ENCODE assay signal across 8 cellular contexts in the genomic region with DNA sequence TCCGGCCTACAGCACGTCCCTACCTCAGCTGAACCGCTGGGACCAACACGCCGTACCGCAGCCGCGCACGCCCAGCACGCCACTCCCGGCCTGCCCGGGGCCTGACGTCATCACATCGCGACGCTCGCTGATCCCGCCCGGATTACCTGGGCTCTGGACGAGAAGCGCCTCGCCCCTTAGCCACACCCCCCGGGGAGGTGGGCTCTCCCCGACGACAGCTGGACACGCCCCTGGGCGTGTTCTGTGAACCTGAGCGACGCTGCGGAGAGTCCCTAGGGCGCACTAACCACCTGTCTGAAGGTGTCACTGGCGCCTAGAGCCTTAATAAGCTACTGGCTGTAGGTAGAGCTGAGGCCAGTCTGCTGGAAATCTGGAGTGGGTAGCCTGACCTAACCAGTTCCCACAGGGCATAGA. TPM values are rescaled to one million over a fixed set of nuclear protein-coding genes. Genes with fewer than 3 reads are reported as not detected.
A peak's percentile ranks its signal among the peaks of the same experiment; 100 is the strongest.
DNase-seq lines count a peak whose midpoint lies in the region; ATAC-seq and TF ChIP-seq lines count a peak whose summit lies in the region.
"Not testable (repeated sequence)": the region's sequence is repeated elsewhere in the genome, so short reads cannot be mapped to it uniquely, and the experiment has no call there.

A gene (minus strand): TSS at position 87 of the 414 bp plus-strand sequence. CDS start 87 bp downstream, outside the sequence.

- WGBS in psoas muscle, 3 donors = 0 to 1% methylated on average over 5 to 13 of the region's 32 CpGs; no CpG with 5 or more reads in 1 of the 3 donors

- intact Hi-C loops in CD4-positive, alpha-beta memory T cell (cut with micrococcal nuclease); psoas muscle (cut with DNase I): not testable (repeated sequence)

- peak within 1 kb of the TSS in 7 of 8 donors; percentile 59 to 86 (median 78) for H3K4me3 Mint-ChIP-seq in CD4-positive, alpha-beta memory T cell
- H3K4me3 Mint-ChIP-seq in stimulated activated effector memory CD8-positive, alpha-beta T cell treated with anti-CD3 and anti-CD28 coated beads, Interleukin-12 subunit alpha, Interleukin-12 subunit beta, amount 100 ng/mL, for 72 hours = peak within 1 kb of the TSS; percentile 81

- CTCF ChIA-PET in CD4-positive, alpha-beta memory T cell (lab: Charles Lee; ENCODE audit: partially characterized antibody) = not testable (repeated sequence)

- not testable (repeated sequence) for ATAC-seq in psoas muscle; stimulated activated effector memory CD8-positive, alpha-beta T cell treated with anti-CD3 and anti-CD28 coated beads, Interleukin-12 subunit alpha, Interleukin-12 subunit beta, amount 100 ng/mL, for 72 hours

- H3K27ac ChIP-seq in CD4-positive, alpha-beta memory T cell (ENCODE audit: low read depth, low read length) = peak within 1 kb of the TSS; percentile 49
- peak within 1 kb of the TSS; percentile 32 to 67 for H3K27ac ChIP-seq in coronary artery
- peak within 1 kb of the TSS; percentile 61 for H3K27ac ChIP-seq in psoas muscle

- not testable (repeated sequence) for H3K27me3 Mint-ChIP-seq in CD4-positive, alpha-beta memory T cell

- H3K36me3 Mint-ChIP-seq in CD4-positive, alpha-beta memory T cell = not testable (repeated sequence)
- H3K36me3 Mint-ChIP-seq in stimulated activated effector memory CD8-positive, alpha-beta T cell treated with anti-CD3 and anti-CD28 coated beads, Interleukin-12 subunit alpha, Interleukin-12 subunit beta, amount 100 ng/mL, for 72 hours = peaks cover 17% of the 10 kb centered on the region

- POLR2A ChIA-PET in CD4-positive, alpha-beta memory T cell (lab: Charles Lee; ENCODE audit: partially characterized antibody) = not testable (repeated sequence)

- H3K36me3 ChIP-seq in CD4-positive, alpha-beta memory T cell (ENCODE audit: insufficient read depth, low read length); MG63; psoas muscle (ENCODE audit: insufficient read depth in 1 of 2, low read depth in 1 of 2): not testable (repeated sequence)

- H3K9me3 Mint-ChIP-seq in CD4-positive, alpha-beta memory T cell; stimulated activated effector memory CD8-positive, alpha-beta T cell treated with anti-CD3 and anti-CD28 coated beads, Interleukin-12 subunit alpha, Interleukin-12 subunit beta, amount 100 ng/mL, for 72 hours: not testable (repeated sequence)

- H3K27ac Mint-ChIP-seq in CD4-positive, alpha-beta memory T cell = peak within 1 kb of the TSS; percentile 88 to 96 (median 92)
- peak within 1 kb of the TSS; percentile 85 for H3K27ac Mint-ChIP-seq in stimulated activated effector memory CD8-positive, alpha-beta T cell treated with anti-CD3 and anti-CD28 coated beads, Interleukin-12 subunit alpha, Interleukin-12 subunit beta, amount 100 ng/mL, for 72 hours

- not testable (repeated sequence) for H3K4me1 ChIP-seq in CD4-positive, alpha-beta memory T cell (ENCODE audit: insufficient read depth, low read length); psoas muscle

- H3K4me1 Mint-ChIP-seq in CD4-positive, alpha-beta memory T cell = peaks cover 1 to 19% (median 7%) of the 10 kb centered on the region in 4 donors
- H3K4me1 Mint-ChIP-seq in stimulated activated effector memory CD8-positive, alpha-beta T cell treated with anti-CD3 and anti-CD28 coated beads, Interleukin-12 subunit alpha, Interleukin-12 subunit beta, amount 100 ng/mL, for 72 hours = not testable (repeated sequence)

- TF ChIP-seq CTCF in coronary artery (IDR thresholded peaks at IDR 0.05); psoas muscle (IDR thresholded peaks at IDR 0.05): not testable (repeated sequence)

- not testable (repeated sequence) for H3K4me3 ChIP-seq in CD4-positive, alpha-beta memory T cell (ENCODE audit: low read length in 2 of 2)
- H3K4me3 ChIP-seq in MG63 (peak within 1 kb of the TSS; percentile 40), coronary artery (peak within 1 kb of the TSS; percentile 48), iPS-18c (ENCODE audit: insufficient read depth, low read depth, low read length) (peak within 1 kb of the TSS; percentile 47; the same call in 1 of the 2 replicates), psoas muscle (peak within 1 kb of the TSS; percentile 55)

- H3K27me3 ChIP-seq in CD4-positive, alpha-beta memory T cell (ENCODE audit: insufficient read depth, low read length); MG63; psoas muscle (ENCODE audit: insufficient read depth in 3 of 3, low read length in 2 of 3): not testable (repeated sequence)

- not testable (repeated sequence) for H3K9me3 ChIP-seq in CD4-positive, alpha-beta memory T cell (ENCODE audit: control insufficient read depth in 1 of 2, low read length in 2 of 2); MG63; iPS-18c (ENCODE audit: control insufficient read depth, insufficient read depth, low read length); psoas muscle

- DNase-seq in CD4-positive, alpha-beta memory T cell = peak in 4 of 5 donors; percentile 84 to 96 (median 91)
- peak; percentile 63 for DNase-seq in MG63
- not testable (repeated sequence) for DNase-seq in SK-MEL-5 (ENCODE audit: low read depth, low spot score); coronary artery (ENCODE audit: low spot score)
- peak; percentile 69 for DNase-seq in activated T-cell treated with anti-CD3 and anti-CD28 coated beads for 4 hours
- DNase-seq in psoas muscle = peak; percentile 67 to 81
- peak in 1 of 2 donors; percentile 44 for DNase-seq in stimulated activated effector memory CD8-positive, alpha-beta T cell treated with anti-CD3 and anti-CD28 coated beads, Interleukin-12 subunit alpha, Interleukin-12 subunit beta, amount 100 ng/mL, for 72 hours (ENCODE audit: low spot score in 2 of 2)

- in situ Hi-C loops in SK-MEL-5 (cut with HindIII; ENCODE audit: low pct_unique_long_range_greater_than_20kb, low sequenced_read_pairs) = not testable (repeated sequence)

RNA-seq across cellular contexts. Expression of the gene that starts here (rescaled TPM):
- 10 to 100 TPM; 28.4 to 31.7 TPM for total RNA-seq in CD4-positive, alpha-beta memory T cell
- polyA plus RNA-seq in CD4-positive, alpha-beta memory T cell = 10 to 100 TPM; 17.3 to 34.8 TPM
- total RNA-seq in MG63 (2014; rRNA removed; shearing (Covaris generic); ENCODE audit: low replicate concordance) = 9.5 and 12.3 TPM in 2 replicates
- total RNA-seq in SK-MEL-5 (2014; rRNA removed; shearing (Covaris generic)) = 8.6 and 10.5 TPM in 2 replicates
- 10.4 and 11.7 TPM in 2 replicates for polyA plus RNA-seq in SK-MEL-5 (2015; cell fraction: cytosol; rRNA removed)
- 24.0 and 29.9 TPM in 2 replicates for polyA plus RNA-seq in SK-MEL-5 (2015; cell fraction: nucleus; rRNA removed)
- 10 to 100 TPM; 12.0 to 27.8 (median 15.0) TPM for total RNA-seq in psoas muscle
- 10 to 100 TPM; 17.7 to 38.4 (median 32.3) TPM for polyA plus RNA-seq in psoas muscle
